Comparison of ENCODE assay signal across 1 cellular context in genomic region chr21:42925114-42925907, GRCh38.
TF ChIP-seq lines count a peak whose summit lies in the region.

ERVH48-1 (minus strand) TSS chr21:42925630; CDS start chr21:42919006, 6,624 bp downstream.

TF ChIP-seq in HEK293, 187 proteins besides CTCF, POLR2A, EP300 and RAD21 (continued from another document):
- TF ChIP-seq ELK4 (IDR thresholded peaks at IDR 0.05; ENCODE audit: borderline replicate concordance, low read depth, low read length) (no peak), ZNF830 (tag by site-specific recombination; IDR thresholded peaks at IDR 0.05; ENCODE audit: low read depth) (no peak), ZNF791 (tag by site-specific recombination; IDR thresholded peaks at IDR 0.05) (no peak), ZNF214 (tag by site-specific recombination; IDR thresholded peaks at IDR 0.05; ENCODE audit: borderline replicate concordance) (no peak)
TF ChIP-seq in HEK293: peak in this region for 1.
